Comparison of ENCODE assay signal across 21 cellular contexts in the genomic region with DNA sequence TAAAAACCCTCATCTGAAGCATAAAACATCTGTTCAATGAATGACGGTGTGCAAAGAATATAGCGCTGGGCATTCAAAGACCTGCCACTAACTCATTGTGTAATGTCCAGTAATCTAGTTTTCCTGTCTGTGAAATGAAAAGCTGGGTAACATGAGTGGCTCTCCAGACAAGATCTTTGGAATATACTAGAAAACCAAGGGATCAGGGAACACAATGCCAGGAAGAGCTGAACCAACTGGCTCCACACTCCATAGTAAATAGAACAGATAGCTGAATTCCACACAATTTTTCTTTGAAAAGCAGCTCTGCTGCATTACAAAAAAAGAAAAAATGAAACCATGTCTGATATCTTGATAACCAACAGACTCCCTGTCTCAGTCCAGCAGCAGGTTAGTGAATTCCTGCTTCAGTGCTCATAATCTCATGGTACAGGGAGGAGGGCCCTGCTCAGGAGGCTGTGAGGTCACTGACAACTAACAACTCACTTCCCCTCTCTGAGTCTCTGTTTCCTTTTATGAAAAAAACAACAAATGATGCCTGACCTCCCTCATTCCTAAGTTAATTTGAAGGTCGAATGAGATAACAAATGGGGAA.
DNase-seq lines count a peak whose midpoint lies in the region; ATAC-seq and TF ChIP-seq lines count a peak whose summit lies in the region.
"Had no signal": no experiment of that assay in that cellular context is flagged by ENCODE, and none has a peak within 500 bp of the region (broad histone marks: within the 10 kb centered on the region; RNA-seq: fewer than 3 reads in every experiment).

No MANE protein-coding gene starts in this region.

- POLR2A ChIA-PET in SK-N-SH (lab: Yijun Ruan, JAX), result no interaction called here

- H3K79me2 ChIP-seq in SK-N-SH (ENCODE audit: insufficient read depth), result peaks cover 95% of the 10 kb centered on the region

- H3K9ac ChIP-seq in SK-N-SH, result peak overlapping the region; percentile 24; the same call in 1 of the 2 replicates

- peaks cover 73% of the 10 kb centered on the region for H4K20me1 ChIP-seq in SK-N-SH (ENCODE audit: insufficient read depth)

- no peaks in the 10 kb centered on the region for H3K27me3 ChIP-seq in SK-N-SH (ENCODE audit: insufficient read depth)
- H3K27me3 ChIP-seq: foreskin keratinocyte, ovary, sigmoid colon had no signal

- H2AFZ ChIP-seq in SK-N-SH (ENCODE audit: low read depth), result no peak overlapping the region

- H3K27ac ChIP-seq in SK-N-SH (ENCODE audit: low read depth in 2 of 2, low read length in 1 of 2), result peak overlapping the region; percentile 58 to 85; a peak in 3 of 4 replicates
- H3K27ac ChIP-seq: foreskin keratinocyte, ovary had no signal

- H3K9me3 ChIP-seq in SK-N-SH, result no peaks in the 10 kb centered on the region
- no peaks in the 10 kb centered on the region for H3K9me3 ChIP-seq in mucosa of descending colon
- H3K9me3 ChIP-seq: Caco-2, ovary, sigmoid colon had no signal

- H3K4me1 ChIP-seq in SK-N-SH (ENCODE audit: control insufficient read depth in 1 of 2, insufficient read depth in 2 of 2, low read depth in 1 of 2, low read length in 1 of 2) (peaks cover 5 to 13% of the 10 kb centered on the region in 2 experiments), mucosa of descending colon (ENCODE audit: low read depth) (no peaks in the 10 kb centered on the region)
- H3K4me1 ChIP-seq: Caco-2, foreskin keratinocyte had no signal

- no peaks in the 10 kb centered on the region for H3K9me2 ChIP-seq in SK-N-SH

- intact Hi-C loops in mucosa of descending colon (cut with DNase I, micrococcal nuclease), result no loop called here

- peaks cover 31% of the 10 kb centered on the region for H3F3A ChIP-seq in SK-N-SH (replicated peaks; ENCODE audit: insufficient read depth)

- H3K36me3 ChIP-seq in SK-N-SH (replicated peaks in 1 of 2; ENCODE audit: control insufficient read depth in 1 of 2, insufficient read depth in 2 of 2, low read length in 1 of 2), result peaks cover 10 to 31% of the 10 kb centered on the region in 2 experiments
- H3K36me3 ChIP-seq in mucosa of descending colon (ENCODE audit: low read depth), result no peaks in the 10 kb centered on the region
- H3K36me3 ChIP-seq: ovary, sigmoid colon had no signal

- DNase-seq in Daoy (ENCODE audit: low read depth) (peak; percentile 8), SK-N-SH (no peak), fibroblast of pulmonary artery (ENCODE audit: low read depth) (peak; percentile 69), omental fat pad (ENCODE audit: low spot score) (no peak), mucosa of descending colon (no peak), cerebellar cortex (ENCODE audit: low spot score) (no peak), hypothalamus (lab: John Stamatoyannopoulos, UW) (no peak)
- no peak for DNase-seq in activated CD4-positive, alpha-beta T cell treated with anti-CD3 and anti-CD28 coated beads for 1 hour
- DNase-seq: activated naive CD8-positive, alpha-beta T cell treated with anti-CD3 and anti-CD28 coated beads, Interleukin-2, amount 10 ng/mL, durations not matched to agents 7 days and 5 days; Caco-2; cerebellar nuclear complex; H9; left colon; NCI-H187 treated with DMSO at 0.1 percent for 48 hours; NCI-H524 treated with DMSO at 0.1 percent for 48 hours; ovary; SIG-M5; sigmoid colon; stimulated activated CD4-positive, alpha-beta T cell treated with anti-CD3 and anti-CD28 coated beads, Interleukin-2, amount 100 ng/mL, for 24 hours; T-helper 2 cell had no signal

- H3K4me3 ChIP-seq in SK-N-SH (ENCODE audit: low read depth in 2 of 2, low read length in 1 of 2), result no peak overlapping the region
- no peak overlapping the region for H3K4me3 ChIP-seq in fibroblast of pulmonary artery (replicated peaks; ENCODE audit: low read depth, low read length)
- no peak overlapping the region for H3K4me3 ChIP-seq in mucosa of descending colon
- H3K4me3 ChIP-seq: ovary, sigmoid colon had no signal

- TF ChIP-seq EP300 in SK-N-SH (IDR thresholded peaks at IDR 0.05; ENCODE audit: borderline replicate concordance in 1 of 2, low read depth in 1 of 2, low read length in 1 of 2), result peak in 1 of 2 experiments; percentile 69; a peak in 1 of 4 replicates

- 56% methylated on average over 3 of the region's 3 CpGs for WGBS in SK-N-SH (ENCODE audit: low lambda C conversion rate)

- H3K4me2 ChIP-seq in SK-N-SH, result peak overlapping the region; percentile 33

- ATAC-seq in omental fat pad (ENCODE audit: low FRiP score) (peak; percentile 92), mucosa of descending colon (no peak)
- ATAC-seq: foreskin keratinocyte, left colon had no signal

- CTCF ChIA-PET in SK-N-SH (lab: Yijun Ruan, JAX), result no interaction called here

- no peak for TF ChIP-seq RAD21 in SK-N-SH (IDR thresholded peaks at IDR 0.05; ENCODE audit: low read length)

- TF ChIP-seq CTCF in SK-N-SH (IDR thresholded peaks at IDR 0.05) (no peak), fibroblast of pulmonary artery (IDR thresholded peaks at IDR 0.05; ENCODE audit: low read length, missing control alignments) (no peak), omental fat pad (IDR thresholded peaks at IDR 0.05) (no peak), mucosa of descending colon (IDR thresholded peaks at IDR 0.05) (no peak)

TF ChIP-seq in SK-N-SH, 30 proteins besides CTCF, POLR2A, EP300 and RAD21:
- TF ChIP-seq TEAD4 (IDR thresholded peaks at IDR 0.05; ENCODE audit: borderline replicate concordance, insufficient read depth) (0 out of 2 replicates have a peak, but pooled peaks have one; percentile 51), JUND (IDR thresholded peaks at IDR 0.05) (peak; percentile 30; the same call in 1 of the 2 replicates), FOSL2 (IDR thresholded peaks at IDR 0.05; ENCODE audit: borderline replicate concordance, low read depth) (peak; percentile 30; the same call in 1 of the 2 replicates), SIN3A (IDR thresholded peaks at IDR 0.05; ENCODE audit: borderline replicate concordance, low read depth, low read length) (0 out of 2 replicates have a peak, but pooled peaks have one; percentile 28), YY1 (IDR thresholded peaks at IDR 0.05; ENCODE audit: low read depth) (no peak), GABPA (IDR thresholded peaks at IDR 0.05; ENCODE audit: low read depth) (peak; percentile 59), CHD2 (IDR thresholded peaks at IDR 0.05; ENCODE audit: low read length, partially characterized antibody) (no peak), TCF12 (IDR thresholded peaks at IDR 0.05) (peak; percentile 85), POLR2AphosphoS5 (IDR thresholded peaks at IDR 0.05; ENCODE audit: low read depth, low read length) (peak; percentile 60; the same call in 1 of the 2 replicates)
- TF ChIP-seq, protein P1, sequence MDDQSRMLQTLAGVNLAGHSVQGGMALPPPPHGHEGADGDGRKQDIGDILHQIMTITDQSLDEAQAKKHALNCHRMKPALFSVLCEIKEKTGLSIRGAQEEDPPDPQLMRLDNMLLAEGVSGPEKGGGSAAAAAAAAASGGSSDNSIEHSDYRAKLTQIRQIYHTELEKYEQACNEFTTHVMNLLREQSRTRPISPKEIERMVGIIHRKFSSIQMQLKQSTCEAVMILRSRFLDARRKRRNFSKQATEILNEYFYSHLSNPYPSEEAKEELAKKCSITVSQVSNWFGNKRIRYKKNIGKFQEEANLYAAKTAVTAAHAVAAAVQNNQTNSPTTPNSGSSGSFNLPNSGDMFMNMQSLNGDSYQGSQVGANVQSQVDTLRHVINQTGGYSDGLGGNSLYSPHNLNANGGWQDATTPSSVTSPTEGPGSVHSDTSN (IDR thresholded peaks at IDR 0.05), result peak; percentile 60
- TF ChIP-seq, protein P2, sequence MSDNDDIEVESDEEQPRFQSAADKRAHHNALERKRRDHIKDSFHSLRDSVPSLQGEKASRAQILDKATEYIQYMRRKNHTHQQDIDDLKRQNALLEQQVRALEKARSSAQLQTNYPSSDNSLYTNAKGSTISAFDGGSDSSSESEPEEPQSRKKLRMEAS (IDR thresholded peaks at IDR 0.05; ENCODE audit: low read depth), result 0 out of 2 replicates have a peak, but pooled peaks have one; percentile 57

Comparison
In these comparisons a context has a peak if more than half of its experiments do, and no peak if none do; other contexts are left out.
1. DNase-seq: peak in Daoy (single experiment) and fibroblast of pulmonary artery (single experiment); none in SK-N-SH (single experiment), omental fat pad (single experiment), mucosa of descending colon (0 of 3), cerebellar cortex (single experiment), activated CD4-positive, alpha-beta T cell treated with anti-CD3 and anti-CD28 coated beads for 1 hour (single experiment) and hypothalamus (0 of 51).